Comparison of ENCODE assay signal across 28 cellular contexts in the genomic region with DNA sequence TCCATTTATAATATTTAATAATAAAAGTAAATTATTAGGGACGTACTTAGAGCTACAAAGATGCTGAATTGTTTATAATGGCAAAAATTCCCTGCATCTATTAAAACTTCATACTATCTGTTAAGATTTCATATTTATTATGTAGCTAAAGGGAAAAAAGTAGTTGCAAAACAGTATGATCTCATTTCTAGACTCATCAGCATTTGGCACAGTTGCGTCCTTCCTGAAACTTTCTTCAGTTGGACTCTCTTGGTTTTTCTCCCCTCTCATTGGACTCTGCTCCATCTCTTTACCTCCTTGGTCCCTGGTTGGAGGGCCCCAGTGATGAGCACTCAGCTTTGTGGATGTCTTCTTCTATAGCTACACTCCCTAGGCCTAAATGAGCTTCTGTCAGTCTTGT.
"Had no signal": no experiment of that assay in that cellular context is flagged by ENCODE, and none has a peak within 500 bp of the region (broad histone marks: within the 10 kb centered on the region; RNA-seq: fewer than 3 reads in every experiment).

No MANE protein-coding gene starts in this region.

- H3K9me3 ChIP-seq: esophagus squamous epithelium, gastroesophageal sphincter, heart left ventricle had no signal

- H3K9me3 Mint-ChIP-seq: activated CD4-positive, alpha-beta T cell treated with anti-CD3 and anti-CD28 coated beads, Interleukin-2, amount 10 ng/mL, durations not matched to agents 7 days and 5 days; activated CD8-positive, alpha-beta T cell treated with anti-CD3 and anti-CD28 coated beads for 36 hours; activated T-cell treated with anti-CD3 and anti-CD28 coated beads, Interleukin-2, amount 50 U/mL, for 4 hours; activated T-helper 17 cell treated with anti-CD3 and anti-CD28 coated beads, Interleukin-2, amount 50 U/mL, for 72 hours; central memory CD8-positive, alpha-beta T cell; dendritic cell treated with granulocyte-macrophage colony-stimulating factor and Interleukin-4, amounts not matched to agents 40 ng/mL and 50 ng/mL, for 4 days; endodermal cell had no signal

- H3K4me1 Mint-ChIP-seq: activated CD4-positive, alpha-beta T cell treated with anti-CD3 and anti-CD28 coated beads, Interleukin-2, amount 10 ng/mL, durations not matched to agents 7 days and 5 days; activated T-helper 17 cell treated with anti-CD3 and anti-CD28 coated beads, Interleukin-2, amount 50 U/mL, for 72 hours; endodermal cell had no signal

- H3K27ac Mint-ChIP-seq: activated CD4-positive, alpha-beta T cell treated with anti-CD3 and anti-CD28 coated beads, Interleukin-2, amount 10 ng/mL, durations not matched to agents 7 days and 5 days; activated CD8-positive, alpha-beta T cell treated with anti-CD3 and anti-CD28 coated beads for 36 hours; activated T-helper 17 cell treated with anti-CD3 and anti-CD28 coated beads, Interleukin-2, amount 50 U/mL, for 72 hours; endodermal cell had no signal

- H3K27me3 ChIP-seq: brain microvascular endothelial cell, dorsolateral prefrontal cortex, esophagus squamous epithelium, gastroesophageal sphincter, heart left ventricle had no signal

- ATAC-seq: activated CD8-positive, alpha-beta T cell treated with anti-CD3 and anti-CD28 coated beads for 36 hours; activated T-cell treated with anti-CD3 and anti-CD28 coated beads, Interleukin-2, amount 50 U/mL, for 4 hours; activated T-helper 17 cell treated with anti-CD3 and anti-CD28 coated beads, Interleukin-2, amount 50 U/mL, for 72 hours; gastroesophageal sphincter had no signal

- DNase-seq: activated CD4-positive, alpha-beta T cell treated with anti-CD3 and anti-CD28 coated beads for 1 hour; activated CD4-positive, alpha-beta T cell treated with anti-CD3 and anti-CD28 coated beads for 4 hours; activated CD4-positive, alpha-beta T cell treated with anti-CD3 and anti-CD28 coated beads, Interleukin-2, amount 10 ng/mL, durations not matched to agents 7 days and 5 days; activated CD4-positive, alpha-beta T cell treated with anti-CD3 and anti-CD28 coated beads, Interleukin-2, amount 50 U/mL, for 4 hours; activated CD4-positive, CD25-positive, alpha-beta regulatory T cell; activated CD8-positive, alpha-beta memory T cell treated with anti-CD3 and anti-CD28 coated beads for 24 hours; activated CD8-positive, alpha-beta T cell treated with anti-CD3 and anti-CD28 coated beads for 36 hours; activated effector memory CD4-positive, alpha-beta T cell treated with Interleukin-2 at 50 U/mL for 16 hours; activated gamma-delta T cell treated with Interleukin-2 at 50 U/mL for 16 hours; activated naive CD4-positive, alpha-beta T cell treated with anti-CD3 and anti-CD28 coated beads, Interleukin-2, amount 50 U/mL, for 16 hours; activated naive CD4-positive, alpha-beta T cell treated with Interleukin-2 at 50 U/mL for 16 hours; activated T-cell treated with anti-CD3 and anti-CD28 coated beads, Interleukin-2, amount 50 U/mL, for 4 hours; amniotic stem cell; anterior cingulate cortex; brain microvascular endothelial cell; dorsolateral prefrontal cortex; effector memory CD4-positive, alpha-beta T cell; endodermal cell; esophagus squamous epithelium; foreskin melanocyte; heart left ventricle; T-helper 2 cell had no signal

- H3K27me3 Mint-ChIP-seq: activated CD4-positive, alpha-beta T cell treated with anti-CD3 and anti-CD28 coated beads, Interleukin-2, amount 10 ng/mL, durations not matched to agents 7 days and 5 days; activated CD8-positive, alpha-beta T cell treated with anti-CD3 and anti-CD28 coated beads for 36 hours; activated naive CD8-positive, alpha-beta T cell; activated T-helper 17 cell treated with anti-CD3 and anti-CD28 coated beads, Interleukin-2, amount 50 U/mL, for 72 hours; central memory CD8-positive, alpha-beta T cell; dendritic cell treated with granulocyte-macrophage colony-stimulating factor and Interleukin-4, amounts not matched to agents 40 ng/mL and 50 ng/mL, for 4 days had no signal

- H3K4me3 ChIP-seq: coronary artery, dorsolateral prefrontal cortex, esophagus squamous epithelium, gastroesophageal sphincter, heart left ventricle had no signal

- H3K27ac ChIP-seq: brain microvascular endothelial cell, coronary artery, dorsolateral prefrontal cortex, esophagus squamous epithelium, gastroesophageal sphincter, heart left ventricle had no signal

- H3K4me3 Mint-ChIP-seq: activated CD4-positive, alpha-beta T cell treated with anti-CD3 and anti-CD28 coated beads, Interleukin-2, amount 10 ng/mL, durations not matched to agents 7 days and 5 days; activated CD8-positive, alpha-beta T cell treated with anti-CD3 and anti-CD28 coated beads for 36 hours; activated naive CD8-positive, alpha-beta T cell; activated T-cell treated with anti-CD3 and anti-CD28 coated beads, Interleukin-2, amount 50 U/mL, for 4 hours; activated T-helper 17 cell treated with anti-CD3 and anti-CD28 coated beads, Interleukin-2, amount 50 U/mL, for 72 hours; central memory CD8-positive, alpha-beta T cell; dendritic cell treated with granulocyte-macrophage colony-stimulating factor and Interleukin-4, amounts not matched to agents 40 ng/mL and 50 ng/mL, for 4 days; endodermal cell had no signal
